ENCODE assay signal across 29 cellular contexts in the genomic region with DNA sequence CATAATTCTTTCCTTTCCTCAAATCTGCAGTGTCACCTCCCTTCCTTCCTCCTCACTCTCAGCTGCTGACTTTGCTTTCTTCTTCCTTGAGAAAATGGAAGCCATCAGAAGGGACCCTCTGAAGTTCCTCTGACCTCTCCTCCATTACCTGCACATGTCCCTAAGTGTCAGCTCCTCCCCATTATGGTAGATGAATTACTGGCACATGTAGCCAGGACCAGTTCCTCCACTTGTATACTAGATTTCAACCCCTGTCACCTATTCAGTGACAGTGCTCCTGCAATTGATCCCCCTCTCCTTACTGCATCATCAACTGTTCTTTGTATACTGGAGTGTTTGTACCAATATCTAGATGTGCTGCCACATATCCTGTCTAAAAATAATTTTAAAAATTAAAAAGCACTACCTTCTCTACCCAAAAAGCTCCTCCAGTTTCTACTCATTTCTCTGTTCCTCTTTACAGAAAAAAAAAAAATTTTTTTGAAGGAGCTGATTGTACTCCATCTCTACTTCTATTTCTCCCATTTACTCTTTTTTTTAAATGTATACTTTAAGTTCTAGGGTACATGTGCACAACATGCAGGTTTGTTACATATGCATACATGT.
"Had no signal": no experiment of that assay in that cellular context is flagged by ENCODE, and none has a peak within 500 bp of the region (broad histone marks: within the 10 kb centered on the region; RNA-seq: fewer than 3 reads in every experiment).

No MANE protein-coding gene starts in this region.

- H3K4me1 Mint-ChIP-seq: activated naive CD4-positive, alpha-beta T cell treated with anti-CD3 and anti-CD28 coated beads, Interleukin-2, amount 50 U/mL, for 24 hours; immature natural killer cell had no signal

- H3K9me3 ChIP-seq: esophagus muscularis mucosa, lower lobe of right lung, mucosa of descending colon, right lobe of liver, testis, vagina had no signal

- H3K4me1 ChIP-seq: esophagus muscularis mucosa, lower lobe of right lung, right lobe of liver, testis, vagina had no signal

- H3K4me2 ChIP-seq: hepatocyte had no signal

- H3K27me3 ChIP-seq: esophagus muscularis mucosa, hepatocyte, right lobe of liver, testis, vagina had no signal

- FAIRE-seq: endothelial cell of umbilical vein, frontal cortex had no signal

- H3K27me3 Mint-ChIP-seq: activated CD8-positive, alpha-beta memory T cell treated with anti-CD3 and anti-CD28 coated beads, Interleukin-2, amount 10 ng/mL, durations not matched to agents 7 days and 5 days; activated CD8-positive, alpha-beta T cell treated with anti-CD3 and anti-CD28 coated beads for 36 hours; activated naive CD4-positive, alpha-beta T cell treated with anti-CD3 and anti-CD28 coated beads, Interleukin-2, amount 50 U/mL, for 24 hours; brain; type B pancreatic cell had no signal

- ATAC-seq: activated CD8-positive, alpha-beta memory T cell treated with anti-CD3 and anti-CD28 coated beads, Interleukin-2, amount 10 ng/mL, durations not matched to agents 7 days and 5 days; activated CD8-positive, alpha-beta T cell treated with anti-CD3 and anti-CD28 coated beads for 36 hours; left lobe of liver; lower lobe of right lung; mucosa of descending colon; right lobe of liver had no signal

- H2AFZ ChIP-seq: hepatocyte had no signal

- H3K36me3 ChIP-seq: esophagus muscularis mucosa, lower lobe of right lung, right lobe of liver, vagina had no signal

- H3K79me2 ChIP-seq: hepatocyte had no signal

- H3K27ac Mint-ChIP-seq: activated CD8-positive, alpha-beta memory T cell treated with anti-CD3 and anti-CD28 coated beads, Interleukin-2, amount 10 ng/mL, durations not matched to agents 7 days and 5 days; activated CD8-positive, alpha-beta T cell treated with anti-CD3 and anti-CD28 coated beads for 36 hours; activated naive CD4-positive, alpha-beta T cell treated with anti-CD3 and anti-CD28 coated beads, Interleukin-2, amount 50 U/mL, for 24 hours; immature natural killer cell had no signal

- H3K36me3 Mint-ChIP-seq: activated CD8-positive, alpha-beta memory T cell treated with anti-CD3 and anti-CD28 coated beads, Interleukin-2, amount 10 ng/mL, durations not matched to agents 7 days and 5 days; activated naive CD4-positive, alpha-beta T cell treated with anti-CD3 and anti-CD28 coated beads, Interleukin-2, amount 50 U/mL, for 24 hours; brain; immature natural killer cell; naive B cell; type B pancreatic cell had no signal

- DNase-seq: activated CD4-positive, alpha-beta T cell treated with anti-CD3 and anti-CD28 coated beads for 48 hours; activated CD8-positive, alpha-beta memory T cell treated with anti-CD3 and anti-CD28 coated beads, Interleukin-2, amount 10 ng/mL, durations not matched to agents 7 days and 5 days; activated CD8-positive, alpha-beta T cell treated with anti-CD3 and anti-CD28 coated beads for 36 hours; activated gamma-delta T cell treated with Interleukin-2 at 50 U/mL for 16 hours; activated T-cell treated with anti-CD3 and anti-CD28 coated beads for 4 hours; aorta; effector memory CD4-positive, alpha-beta T cell; glutamatergic neuron; immature natural killer cell; lower lobe of right lung; mesendoderm; mucosa of descending colon; naive B cell; occipital lobe; right lobe of liver; stimulated activated CD4-positive, alpha-beta T cell treated with anti-CD3 and anti-CD28 coated beads, Interleukin-2, amount 100 ng/mL, for 24 hours; stimulated activated naive CD4-positive, alpha-beta T cell; testis had no signal

- H3K4me3 ChIP-seq: esophagus muscularis mucosa, hepatocyte, lower lobe of right lung, mucosa of descending colon, right lobe of liver, skin epidermis, testis, vagina had no signal

- H3K9me3 Mint-ChIP-seq: activated CD8-positive, alpha-beta T cell treated with anti-CD3 and anti-CD28 coated beads for 36 hours; activated naive CD4-positive, alpha-beta T cell treated with anti-CD3 and anti-CD28 coated beads, Interleukin-2, amount 50 U/mL, for 24 hours; brain; type B pancreatic cell had no signal

- H3K27ac ChIP-seq: esophagus muscularis mucosa, hepatocyte, lower lobe of right lung, right lobe of liver, testis, vagina had no signal

- H3K4me3 Mint-ChIP-seq: activated CD8-positive, alpha-beta memory T cell treated with anti-CD3 and anti-CD28 coated beads, Interleukin-2, amount 10 ng/mL, durations not matched to agents 7 days and 5 days; activated CD8-positive, alpha-beta T cell treated with anti-CD3 and anti-CD28 coated beads for 36 hours; activated naive CD4-positive, alpha-beta T cell treated with anti-CD3 and anti-CD28 coated beads, Interleukin-2, amount 50 U/mL, for 24 hours; immature natural killer cell; neural crest cell; type B pancreatic cell had no signal
